In the genomic region with DNA sequence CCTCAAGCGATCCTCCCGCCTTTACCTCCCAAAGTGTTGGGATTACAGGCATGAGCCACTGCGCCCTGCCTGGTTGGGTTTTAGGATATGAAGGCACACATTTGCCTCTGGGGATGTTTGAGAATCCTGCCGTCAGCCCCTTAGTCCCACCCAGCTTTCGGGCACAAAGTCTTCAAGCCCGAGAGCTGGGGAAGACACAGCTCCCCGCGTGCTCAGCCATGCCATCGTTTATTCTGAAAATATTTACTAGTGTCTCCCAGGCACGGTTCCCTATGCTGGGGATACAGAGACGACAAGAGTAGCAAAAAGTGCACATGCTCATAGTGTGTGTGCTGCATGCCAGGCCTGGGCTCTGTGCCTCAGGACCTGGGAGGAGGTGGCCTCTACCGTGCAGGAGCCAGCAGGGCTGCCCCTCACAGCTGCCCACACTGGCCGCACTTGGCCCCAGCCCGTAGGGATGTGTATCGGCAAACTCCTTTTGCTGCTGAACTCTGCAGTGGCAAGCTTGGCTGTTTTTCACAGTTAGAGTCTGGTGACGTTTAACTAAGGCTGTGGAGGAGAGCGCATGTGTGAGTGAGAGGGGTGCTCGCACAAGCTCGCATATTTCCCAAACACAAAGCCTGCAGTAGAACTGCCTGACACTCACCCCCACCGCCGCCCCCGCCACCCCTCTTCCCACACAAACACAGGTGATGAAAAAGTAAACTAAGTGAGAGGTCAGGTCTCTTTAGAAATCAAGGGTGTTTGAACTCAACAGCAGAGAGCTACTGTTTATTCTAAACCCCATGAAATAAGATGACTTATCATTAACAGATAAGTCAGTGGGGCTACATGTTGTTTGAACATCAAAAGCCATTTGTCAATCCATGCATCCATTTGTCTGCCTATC, we compare ENCODE assay signal across 14 cellular contexts.
DNase-seq lines count a peak whose midpoint lies in the region; ATAC-seq, FAIRE-seq and TF ChIP-seq lines count a peak whose summit lies in the region.
"Had no signal": no experiment of that assay in that cellular context is flagged by ENCODE, and none has a peak within 500 bp of the region (broad histone marks: within the 10 kb centered on the region; RNA-seq: fewer than 3 reads in every experiment).

No MANE protein-coding gene starts in this region.

- H3K23ac ChIP-seq in H1 (ENCODE audit: insufficient read length): no peak overlapping the region

- TF ChIP-seq RAD21 in H1 (IDR thresholded peaks at IDR 0.05 in 1 of 2, conservative IDR thresholded peaks at IDR 0.05 in 1 of 2; ENCODE audit: low read depth in 2 of 2, low read length in 2 of 2): no peak
- TF ChIP-seq RAD21 in HepG2 (CRISPR knock-in tag; IDR thresholded peaks at IDR 0.05): no peak

- H4K8ac ChIP-seq in H1 (ENCODE audit: extremely low read depth, insufficient read depth, low read length): peak overlapping the region; percentile 69; the same call in 1 of the 2 replicates

- BruUV-seq in HepG2 (replicated peaks; lab: Mats Ljungman, UMichigan): no TSS peak

- H3K14ac ChIP-seq in H1 (ENCODE audit: insufficient read length): no peak overlapping the region

- no peaks in the 10 kb centered on the region for H3K79me1 ChIP-seq in H1 (ENCODE audit: low read depth, low read length)

- H2AK5ac ChIP-seq in H1 (ENCODE audit: low read depth, low read length): no peak overlapping the region

- no peak for TF ChIP-seq EP300 in H1 (IDR thresholded peaks at IDR 0.05; ENCODE audit: borderline replicate concordance in 1 of 2, low read depth in 2 of 2, low read length in 2 of 2)
- peak in 1 of 2 experiments; percentile 77; a peak in 2 of 4 replicates for TF ChIP-seq EP300 in HepG2 (IDR thresholded peaks at IDR 0.05; ENCODE audit: low read depth in 2 of 2, low read length in 2 of 2)
- peak; percentile 48; the same call in 1 of the 2 replicates for TF ChIP-seq EP300 in HepG2 (CRISPR knock-in tag; IDR thresholded peaks at IDR 0.05; ENCODE audit: borderline replicate concordance)

- H2BK15ac ChIP-seq in H1 (ENCODE audit: low read length): no peak overlapping the region

- intact Hi-C loops in HepG2 (cut with micrococcal nuclease; ENCODE audit: unreplicated experiment): no loop called here
- intact Hi-C loops in testis (cut with DNase I; ENCODE audit: low total_unique reads): no loop called here
- intact Hi-C loops in kidney (cut with DNase I): no loop called here

- TF ChIP-seq CTCF in H1 (IDR thresholded peaks at IDR 0.05; ENCODE audit: control extremely low read depth in 1 of 3, insufficient read depth in 1 of 3, low read depth in 1 of 3, low read length in 3 of 3) (no peak), HepG2 (CRISPR knock-in tag; IDR thresholded peaks at IDR 0.05) (peak; percentile 29), testis (IDR thresholded peaks at IDR 0.05) (no peak), kidney (IDR thresholded peaks at IDR 0.05; ENCODE audit: borderline replicate concordance, extremely low read depth, insufficient read depth) (no peak)

- WGBS in H1 (ENCODE audit: extremely low coverage in 1 of 2, insufficient coverage in 1 of 2, insufficient read length in 1 of 2, insufficient replicate concordance in 2 of 2, low coverage in 1 of 2, low lambda C conversion rate in 2 of 2, missing lambda C conversion rate in 1 of 2), 2 experiments: 82% methylated on average over 22 of the region's 22 CpGs; no CpG with 5 or more reads in 1 of the 2 experiments
- WGBS in HepG2 (ENCODE audit: low lambda C conversion rate): 15% methylated on average over 22 of the region's 22 CpGs
- 52 to 55% methylated on average over 21 to 22 of the region's 22 CpGs for WGBS in testis, 2 donors

- H3K4me2 ChIP-seq in H1 (ENCODE audit: insufficient read depth in 1 of 2, low read depth in 2 of 2, low read length in 2 of 2): no peak overlapping the region
- peak overlapping the region; percentile 90 for H3K4me2 ChIP-seq in HepG2 (ENCODE audit: low read depth, low read length)

- H3K4me1 ChIP-seq in H1 (replicated peaks in 1 of 4; ENCODE audit: control insufficient read depth in 3 of 4, insufficient read depth in 4 of 4, low read length in 3 of 4) (peaks cover 0 to 2% (median 0%) of the 10 kb centered on the region in 4 experiments; a peak in 3 of 7 replicates), HepG2 (ENCODE audit: insufficient read depth, low read length) (peaks cover 47% of the 10 kb centered on the region), testis (peaks cover 3% of the 10 kb centered on the region), kidney (ENCODE audit: control insufficient read depth in 1 of 2, insufficient read depth in 1 of 2, low read depth in 1 of 2, low read length in 2 of 2) (no peaks in the 10 kb centered on the region)

- no peak overlapping the region; the same call in 1 of the 2 replicates for H2BK5ac ChIP-seq in H1 (ENCODE audit: low read depth, low read length)

- H3K9ac ChIP-seq in H1 (replicated peaks in 1 of 4; ENCODE audit: extremely low read depth in 1 of 4, low read depth in 3 of 4, low read length in 3 of 4) (no peak overlapping the region), HepG2 (ENCODE audit: insufficient read depth, low read depth, low read length) (peak overlapping the region; percentile 46; the same call in 1 of the 2 replicates), kidney (ENCODE audit: low read length in 2 of 2) (no peak overlapping the region)

- CTCF ChIA-PET in H1 (lab: Charles Lee; ENCODE audit: partially characterized antibody): interaction anchor here (0.7 to 1.3 kb wide), 3 partner anchors 13 to 38 kb away, joined by 3 read pairs; no protein-coding TSS in a partner anchor
- CTCF ChIA-PET in HepG2 (lab: Yijun Ruan, JAX; ENCODE audit: low intra/inter-chr PET ratio, low total read pairs): no interaction called here

- no peak for FAIRE-seq in H1 (lab: Jason Lieb, UNC)
- peak; percentile 67 for FAIRE-seq in HepG2 (lab: Jason Lieb, UNC)
- no peak for FAIRE-seq in kidney (lab: Jason Lieb, UNC)

- in situ Hi-C loops in HepG2 (cut with HindIII; ENCODE audit: extremely low pct_ligation_motif_present, low pct_unique_long_range_greater_than_20kb): no loop called here

- H4K5ac ChIP-seq in H1 (ENCODE audit: insufficient read length, low read depth, low read length): no peak overlapping the region

- H3K23me2 ChIP-seq in H1 (ENCODE audit: low read depth, low read length): peaks cover 7% of the 10 kb centered on the region; the same call in 1 of the 2 replicates

- H2AFZ ChIP-seq in H1 (ENCODE audit: low read length): no peak overlapping the region
- peak overlapping the region; percentile 67 for H2AFZ ChIP-seq in HepG2 (ENCODE audit: low read length)

- no peak overlapping the region for H3K4me3 ChIP-seq in H1 (ENCODE audit: extremely low read depth in 1 of 4, insufficient read depth in 2 of 4, low read depth in 3 of 4, low read length in 4 of 4)
- peak overlapping the region; percentile 28 to 66 (median 32); a peak in 4 of 6 replicates for H3K4me3 ChIP-seq in HepG2 (replicated peaks in 1 of 3; ENCODE audit: insufficient read depth in 1 of 3, low read depth in 2 of 3, low read length in 3 of 3)
- no peak overlapping the region for H3K4me3 ChIP-seq in testis
- H3K4me3 ChIP-seq in kidney (ENCODE audit: low read length in 2 of 2): no peak overlapping the region
- H3K4me3 ChIP-seq: cardiac muscle cell had no signal

- peak in 2 of 3 experiments; percentile 12 to 28 for DNase-seq in NCI-H1417 (lab: John Stamatoyannopoulos, UW)
- no peak for DNase-seq in NCI-H1417 treated with DMSO at 0.1 percent for 48 hours (lab: John Stamatoyannopoulos, UW)
- no peak for DNase-seq in H1 (ENCODE audit: low read depth in 1 of 2, low spot score in 2 of 2)
- peak; percentile 73 for DNase-seq in HepG2 (ENCODE audit: low spot score)
- DNase-seq in testis: peak; percentile 25
- no peak for DNase-seq in cerebellum (ENCODE audit: low spot score)
- no peak for DNase-seq in kidney
- DNase-seq in NCI-H1092 treated with DMSO at 0.1 percent for 48 hours (lab: John Stamatoyannopoulos, UW): no peak
- DNase-seq: activated CD8-positive, alpha-beta T cell treated with anti-CD3 and anti-CD28 coated beads for 36 hours; activated naive CD4-positive, alpha-beta T cell; NCI-H2171; OCI-M1; trophoblast cell had no signal

- peak overlapping the region; percentile 83 for H3K56ac ChIP-seq in H1 (replicated peaks; ENCODE audit: insufficient read length, low read depth, low read length)

- no peak overlapping the region for H3K4ac ChIP-seq in H1 (replicated peaks; ENCODE audit: insufficient read length, low read depth, low read length)

- peak; percentile 90 for ATAC-seq in HepG2
- ATAC-seq: activated CD8-positive, alpha-beta T cell treated with anti-CD3 and anti-CD28 coated beads for 36 hours had no signal

- peak overlapping the region; percentile 19; the same call in 1 of the 2 replicates for H3K18ac ChIP-seq in H1 (ENCODE audit: extremely low read depth, low read length)

- no peaks in the 10 kb centered on the region; a peak in 1 of 4 replicates for H3K9me3 ChIP-seq in H1 (ENCODE audit: insufficient read depth in 2 of 2, low read depth in 1 of 2, low read length in 1 of 2)
- peaks cover 4% of the 10 kb centered on the region; the same call in 1 of the 2 replicates for H3K9me3 ChIP-seq in HepG2 (ENCODE audit: low read length)
- no peaks in the 10 kb centered on the region for H3K9me3 ChIP-seq in testis
- H3K9me3 ChIP-seq in kidney (ENCODE audit: control insufficient read depth in 1 of 2, low read length in 2 of 2): no peaks in the 10 kb centered on the region

- POLR2A ChIA-PET in H1 (lab: Charles Lee; ENCODE audit: partially characterized antibody) (no interaction called here), HepG2 (lab: Yijun Ruan, JAX) (interaction anchor here (1.0 to 1.5 kb wide), 6 partner anchors 8 to 227 kb away, joined by 3 to 10 read pairs (median 3); no protein-coding TSS in a partner anchor)

- TF ChIP-seq POLR2A in H1 (IDR thresholded peaks at IDR 0.05; ENCODE audit: control extremely low read depth in 1 of 2, low read depth in 2 of 2, low read length in 2 of 2) (no peak), HepG2 (IDR thresholded peaks at IDR 0.05; ENCODE audit: insufficient read depth in 1 of 2, low read depth in 2 of 2, low read length in 2 of 2) (peak; percentile 34 to 73; a peak in 3 of 4 replicates), testis (IDR thresholded peaks at IDR 0.05) (no peak)

- no peak overlapping the region for H2BK20ac ChIP-seq in H1 (ENCODE audit: low read length)

- H3K27me3 ChIP-seq in H1 (replicated peaks in 1 of 4; ENCODE audit: control insufficient read depth in 3 of 4, extremely low read depth in 1 of 4, insufficient read depth in 3 of 4, low read length in 3 of 4) (no peaks in the 10 kb centered on the region), HepG2 (ENCODE audit: control insufficient read depth in 1 of 2, insufficient read depth in 2 of 2, low read length in 2 of 2) (no peaks in the 10 kb centered on the region; a peak in 1 of 5 replicates), testis (no peaks in the 10 kb centered on the region)
- H3K27me3 ChIP-seq: cardiac muscle cell had no signal

- H4K91ac ChIP-seq in H1 (replicated peaks; ENCODE audit: insufficient read length, low read length): peak overlapping the region; percentile 35

- H3K27ac ChIP-seq in H1 (ENCODE audit: low read depth, low read length) (no peak overlapping the region), HepG2 (ENCODE audit: extremely low read length, insufficient read depth, low read length) (peak overlapping the region; percentile 69), testis (no peak overlapping the region), kidney (ENCODE audit: low read depth in 2 of 2, low read length in 2 of 2) (no peak overlapping the region)
- H3K27ac ChIP-seq: cardiac muscle cell had no signal

- H3K79me2 ChIP-seq in H1 (ENCODE audit: control insufficient read depth in 1 of 2, insufficient read depth in 2 of 2, low read length in 2 of 2) (no peaks in the 10 kb centered on the region), HepG2 (ENCODE audit: insufficient read depth, low read length) (no peaks in the 10 kb centered on the region)

- H4K20me1 ChIP-seq in H1 (replicated peaks in 1 of 2; ENCODE audit: control insufficient read depth in 1 of 2, insufficient read depth in 2 of 2, low read length in 2 of 2) (peaks cover 0 to 5% of the 10 kb centered on the region in 2 experiments), HepG2 (ENCODE audit: insufficient read depth, low read length) (no peaks in the 10 kb centered on the region)

- H2BK12ac ChIP-seq in H1 (ENCODE audit: low read depth, low read length): no peak overlapping the region; the same call in 1 of the 2 replicates

- H3K36me3 ChIP-seq in H1 (ENCODE audit: control insufficient read depth in 2 of 4, insufficient read depth in 4 of 4, low read length in 3 of 4) (no peaks in the 10 kb centered on the region), HepG2 (replicated peaks in 1 of 2; ENCODE audit: control insufficient read depth in 1 of 2, insufficient read depth in 2 of 2, low read length in 2 of 2) (no peaks in the 10 kb centered on the region), testis (ENCODE audit: low read depth, missing control alignments) (no peaks in the 10 kb centered on the region), kidney (ENCODE audit: control insufficient read depth in 1 of 2, insufficient read depth in 2 of 2, low read length in 2 of 2) (no peaks in the 10 kb centered on the region)
- H3K36me3 ChIP-seq: cardiac muscle cell had no signal

- no peak overlapping the region for H2BK120ac ChIP-seq in H1 (replicated peaks; ENCODE audit: low read depth, low read length)

Comparison
In these comparisons a context has a peak if more than half of its experiments do, and no peak if none do; other contexts are left out.
1. DNase-seq: peak in NCI-H1417 (2 of 3), HepG2 (single experiment) and testis (single experiment); none in NCI-H1417 treated with DMSO at 0.1 percent for 48 hours (single experiment), H1 (0 of 2), cerebellum (single experiment), kidney (single experiment) and NCI-H1092 treated with DMSO at 0.1 percent for 48 hours (single experiment).
2. H3K4me3 ChIP-seq: peak in HepG2 (3 of 3); none in H1 (0 of 4), testis (0 of 2) and kidney (0 of 2).
3. POLR2A ChIP-seq: peak in HepG2 (2 of 2); none in H1 (0 of 2) and testis (single experiment).